ENCODE assay signal across 34 cellular contexts in the genomic region with DNA sequence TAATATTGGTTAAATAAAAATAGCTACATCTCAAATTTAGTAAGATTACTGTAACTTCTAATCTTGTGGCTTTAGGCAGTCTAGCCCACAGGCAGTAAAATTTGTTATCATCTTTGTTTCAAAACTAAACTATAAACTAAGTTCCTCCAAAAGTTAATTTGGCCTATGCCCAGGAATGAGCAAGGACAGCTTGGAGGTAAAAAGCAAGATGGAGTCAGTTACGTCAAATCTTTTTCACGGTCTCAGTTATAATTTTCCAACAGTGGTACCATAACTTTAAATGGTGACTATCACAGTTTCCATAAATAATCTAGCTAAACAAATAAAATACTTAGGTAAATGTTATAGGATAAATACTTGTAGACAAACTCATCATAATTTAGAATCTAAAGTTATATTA.
"Had no signal": no experiment of that assay in that cellular context is flagged by ENCODE, and none has a peak within 500 bp of the region (broad histone marks: within the 10 kb centered on the region; RNA-seq: fewer than 3 reads in every experiment).

No MANE protein-coding gene starts in this region.

- H3K4me3 ChIP-seq: adrenal gland, body of pancreas, breast epithelium had no signal

- DNase-seq: activated CD4-positive, alpha-beta memory T cell treated with anti-CD3 and anti-CD28 coated beads, Interleukin-2, amount 10 ng/mL, durations not matched to agents 7 days and 5 days; activated CD4-positive, alpha-beta T cell treated with anti-CD3 and anti-CD28 coated beads for 1 hour; activated CD4-positive, alpha-beta T cell treated with anti-CD3 and anti-CD28 coated beads for 36 hours; activated CD4-positive, alpha-beta T cell treated with anti-CD3 and anti-CD28 coated beads for 48 hours; activated CD4-positive, alpha-beta T cell treated with anti-CD3 and anti-CD28 coated beads, Interleukin-2, amount 10 ng/mL, durations not matched to agents 7 days and 5 days; activated CD4-positive, alpha-beta T cell treated with anti-CD3 and anti-CD28 coated beads, Interleukin-2, amount 50 U/mL, for 48 hours; activated CD4-positive, CD25-positive, alpha-beta regulatory T cell; activated CD8-positive, alpha-beta memory T cell treated with anti-CD3 and anti-CD28 coated beads, Interleukin-2, amount 50 U/mL, for 4 hours; activated CD8-positive, alpha-beta T cell treated with anti-CD3 and anti-CD28 coated beads, Interleukin-2, amount 10 ng/mL, durations not matched to agents 7 days and 5 days; activated effector memory CD4-positive, alpha-beta T cell treated with anti-CD3 and anti-CD28 coated beads, Interleukin-2, amount 50 U/mL, for 16 hours; activated gamma-delta T cell treated with Interleukin-2 at 50 U/mL for 16 hours; activated naive CD4-positive, alpha-beta T cell; activated naive CD4-positive, alpha-beta T cell treated with anti-CD3 and anti-CD28 coated beads for 36 hours; activated naive CD4-positive, alpha-beta T cell treated with anti-CD3 and anti-CD28 coated beads, Interleukin-2, amount 50 U/mL, for 16 hours; activated naive CD8-positive, alpha-beta T cell treated with anti-CD3 and anti-CD28 coated beads for 36 hours; activated T-cell treated with anti-CD3 and anti-CD28 coated beads for 4 hours; activated T-cell treated with anti-CD3 and anti-CD28 coated beads, Interleukin-2, amount 50 U/mL, for 1 hour; activated T-cell treated with anti-CD3 and anti-CD28 coated beads, Interleukin-2, amount 50 U/mL, for 4 hours; activated T-cell treated with anti-CD3 and anti-CD28 coated beads, Interleukin-2, amount 50 U/mL, for 72 hours; adrenal gland; amniotic stem cell; aorta; body of pancreas; brain microvascular endothelial cell; central memory CD4-positive, alpha-beta T cell; T-cell; T-helper 17 cell; WERI-Rb-1 had no signal

- H3K9me3 ChIP-seq: body of pancreas had no signal

- H3K4me1 ChIP-seq: adrenal gland, breast epithelium had no signal

- H3K27ac ChIP-seq: adrenal gland, body of pancreas, brain microvascular endothelial cell, breast epithelium, WERI-Rb-1 had no signal

- H3K36me3 ChIP-seq: adrenal gland, brain microvascular endothelial cell, breast epithelium, WERI-Rb-1 had no signal

- FAIRE-seq: astrocyte had no signal

- H3K27me3 ChIP-seq: adrenal gland, body of pancreas, brain microvascular endothelial cell, breast epithelium had no signal

- ATAC-seq: activated CD4-positive, alpha-beta T cell treated with anti-CD3 and anti-CD28 coated beads for 36 hours; activated CD4-positive, CD25-positive, alpha-beta regulatory T cell treated with anti-CD3 and anti-CD28 coated beads, Interleukin-2, amount 50 U/mL, for 24 hours; activated CD8-positive, alpha-beta T cell treated with anti-CD3 and anti-CD28 coated beads, Interleukin-2, amount 10 ng/mL, durations not matched to agents 7 days and 5 days; activated naive CD4-positive, alpha-beta T cell treated with anti-CD3 and anti-CD28 coated beads, Interleukin-2, amount 50 U/mL, for 72 hours; activated T-cell treated with anti-CD3 and anti-CD28 coated beads, Interleukin-2, amount 50 U/mL, for 4 hours; activated T-cell treated with anti-CD3 and anti-CD28 coated beads, Interleukin-2, amount 50 U/mL, for 72 hours; activated T-helper 17 cell treated with anti-CD3 and anti-CD28 coated beads, Interleukin-2, amount 50 U/mL, for 72 hours; body of pancreas; T-cell; T-helper 17 cell; WTC11 had no signal
